18 cellular contexts compared by ENCODE assay signal in genomic region chr14:79411403-79412174, GRCh38.
DNase-seq lines count a peak whose midpoint lies in the region; ATAC-seq and TF ChIP-seq lines count a peak whose summit lies in the region.
"Had no signal": no experiment of that assay in that cellular context is flagged by ENCODE, and none has a peak within 500 bp of the region (broad histone marks: within the 10 kb centered on the region; RNA-seq: fewer than 3 reads in every experiment).

No MANE protein-coding gene starts in this region.

- no peak overlapping the region for H3K9ac ChIP-seq in SK-N-SH

- TF ChIP-seq RAD21 in SK-N-SH (IDR thresholded peaks at IDR 0.05; ENCODE audit: low read length), result no peak

- intact Hi-C loops in Right ventricle myocardium inferior (cut with DNase I), result no loop called here

- H3F3A ChIP-seq in SK-N-SH (replicated peaks; ENCODE audit: insufficient read depth), result peaks cover 4% of the 10 kb centered on the region

- H3K4me2 ChIP-seq in SK-N-SH, result no peak overlapping the region

- CTCF ChIA-PET in SK-N-SH (lab: Yijun Ruan, JAX), result no interaction called here

- H3K27ac ChIP-seq in SK-N-SH (ENCODE audit: low read depth in 2 of 2, low read length in 1 of 2), result peak overlapping the region in 1 of 2 experiments; percentile 10; a peak in 2 of 4 replicates

- no peak for DNase-seq in SK-N-SH
- DNase-seq in RKO (ENCODE audit: low spot score), result peak; percentile 16
- peak; percentile 36 for DNase-seq in fibroblast of mammary gland (ENCODE audit: low read depth)
- DNase-seq in Right ventricle myocardium inferior (ENCODE audit: missing footprints), result no peak
- DNase-seq in COR-L47 (lab: John Stamatoyannopoulos, UW), result no peak
- DNase-seq: 8988T; Calu3; CD4-positive, CD25-positive, alpha-beta regulatory T cell; KBM-7; MV-4-11; NCI-H1417; NCI-H187 treated with DMSO at 0.1 percent for 48 hours; NCI-H2227 treated with DMSO at 0.1 percent for 48 hours; NCI-H524; Right ventricle myocardium superior had no signal

- H3K4me3 ChIP-seq in SK-N-SH (ENCODE audit: low read depth in 2 of 2, low read length in 1 of 2), result no peak overlapping the region
- H3K4me3 ChIP-seq in fibroblast of mammary gland (ENCODE audit: control insufficient read depth, low read depth, low read length), result no peak overlapping the region

- no peaks in the 10 kb centered on the region for H3K79me2 ChIP-seq in SK-N-SH (ENCODE audit: insufficient read depth)

- TF ChIP-seq EP300 in SK-N-SH (IDR thresholded peaks at IDR 0.05; ENCODE audit: borderline replicate concordance in 1 of 2, low read depth in 1 of 2, low read length in 1 of 2), result no peak

- ATAC-seq in SK-N-SH treated with all-trans-retinoic acid at 6 μM for 48 hours (no peak; the same call in 2 of the 3 replicates), GM21390 (IDR thresholded peaks at IDR 0.05; ENCODE audit: unreplicated experiment) (no peak), Right ventricle myocardium inferior (no peak), GM18498 (IDR thresholded peaks at IDR 0.05; ENCODE audit: unreplicated experiment) (no peak)

- H2AFZ ChIP-seq in SK-N-SH (ENCODE audit: low read depth), result no peak overlapping the region

- H4K20me1 ChIP-seq in SK-N-SH (ENCODE audit: insufficient read depth), result no peaks in the 10 kb centered on the region

- no peaks in the 10 kb centered on the region for H3K36me3 ChIP-seq in SK-N-SH (replicated peaks in 1 of 2; ENCODE audit: control insufficient read depth in 1 of 2, insufficient read depth in 2 of 2, low read length in 1 of 2)

- POLR2A ChIA-PET in SK-N-SH (lab: Yijun Ruan, JAX), result no interaction called here

- WGBS in SK-N-SH (ENCODE audit: low lambda C conversion rate), result 19% methylated on average over 3 of the region's 3 CpGs

- H3K9me3 ChIP-seq in SK-N-SH, result no peaks in the 10 kb centered on the region

- H3K27me3 ChIP-seq in SK-N-SH (ENCODE audit: insufficient read depth), result no peaks in the 10 kb centered on the region

- no peaks in the 10 kb centered on the region for H3K9me2 ChIP-seq in SK-N-SH

- no peak for TF ChIP-seq CTCF in SK-N-SH (IDR thresholded peaks at IDR 0.05)
- no peak for TF ChIP-seq CTCF in fibroblast of mammary gland (conservative IDR thresholded peaks at IDR 0.05; ENCODE audit: control insufficient read depth, insufficient read depth, low read depth, low read length)

- H3K4me1 ChIP-seq in SK-N-SH (ENCODE audit: control insufficient read depth in 1 of 2, insufficient read depth in 2 of 2, low read depth in 1 of 2, low read length in 1 of 2), result peaks cover 0 to 16% of the 10 kb centered on the region in 2 experiments; a peak in 1 of 4 replicates

TF ChIP-seq in SK-N-SH, 30 proteins besides CTCF, POLR2A, EP300 and RAD21:
- TF ChIP-seq TCF12 (IDR thresholded peaks at IDR 0.05), result peak; percentile 29; the same call in 1 of the 2 replicates
- peak; percentile 3; the same call in 1 of the 2 replicates for TF ChIP-seq PBX3 (IDR thresholded peaks at IDR 0.05)
- no peak for TF ChIP-seq NFIC (IDR thresholded peaks at IDR 0.05; ENCODE audit: borderline replicate concordance)

TF ChIP-seq in SK-N-SH treated with all-trans-retinoic acid at 6 μM for 48 hours, 23 proteins besides CTCF, POLR2A, EP300 and RAD21:
- TF ChIP-seq CREB5 (CRISPR knock-in tag; IDR thresholded peaks at IDR 0.05; ENCODE audit: low read depth), result no peak
TF ChIP-seq in SK-N-SH treated with all-trans-retinoic acid at 6 μM for 48 hours: peak in this region for 0.

Comparison
In these comparisons a context has a peak if more than half of its experiments do, and no peak if none do; other contexts are left out.
1. DNase-seq: peak in RKO (single experiment) and fibroblast of mammary gland (single experiment); none in SK-N-SH (single experiment), Right ventricle myocardium inferior (single experiment) and COR-L47 (single experiment).